ENCODE assay signal across 8 cellular contexts in genomic region chr5:134904621-134905245, GRCh38. TPM values are rescaled to one million over a fixed set of nuclear protein-coding genes. Genes with fewer than 3 reads are reported as not detected.
DNase-seq lines count a peak whose midpoint lies in the region; ATAC-seq and TF ChIP-seq lines count a peak whose summit lies in the region.

Gene PCBD2, plus strand, starts transcription at chr5:134905131. Its CDS starts 9 bp downstream, at chr5:134905140.

- BruUV-seq in mammary epithelial cell (replicated peaks; lab: Mats Ljungman, UMichigan): no TSS peak

- CTCF ChIA-PET in mammary epithelial cell (lab: Charles Lee; ENCODE audit: low non-redundant PET): interaction anchor here (0.8 kb wide), 1 partner anchor 167 kb away, joined by 17 read pairs; the partner anchor contains the start of gene CAMLG

- H2AFZ ChIP-seq in mammary epithelial cell (ENCODE audit: low read depth, low read length): peak within 1 kb of the TSS; percentile 84

- in situ Hi-C loops in GM18951 (cut with MboI; ENCODE audit: low sequenced_read_pairs, unreplicated experiment): no loop called here
- in situ Hi-C loops in mammary epithelial cell (cut with MboI; ENCODE audit: low sequenced_read_pairs in 2 of 2): loop anchor here in 1 of 2 donors (25.0 kb wide), 1 partner anchor 283 kb away; no protein-coding TSS in a partner anchor

- peak within 1 kb of the TSS; percentile 83 for H3K4me3 ChIP-seq in AG10803 (ENCODE audit: low read length)
- peak within 1 kb of the TSS; percentile 78 for H3K4me3 ChIP-seq in WI38 (ENCODE audit: low read depth, low read length)
- peak within 1 kb of the TSS; percentile 60 to 90 (median 80) for H3K4me3 ChIP-seq in mammary epithelial cell (replicated peaks in 1 of 3; ENCODE audit: insufficient read depth in 1 of 3, low read depth in 2 of 3, low read length in 3 of 3)
- peak within 1 kb of the TSS; percentile 74 to 99 (median 94) for H3K4me3 ChIP-seq in spleen

- peak; percentile 78 for ATAC-seq in HG03175 (IDR thresholded peaks at IDR 0.05; ENCODE audit: unreplicated experiment)

- no peaks in the 10 kb centered on the region for H4K20me1 ChIP-seq in mammary epithelial cell (ENCODE audit: insufficient read depth, low read length)

- TF ChIP-seq POLR2A in GM18951 (IDR thresholded peaks at IDR 0.05; ENCODE audit: extremely low read depth, insufficient read depth, insufficient read length) (peak; percentile 66), spleen (IDR thresholded peaks at IDR 0.05) (peak in 1 of 3 donors; percentile 32)

- dilution Hi-C loops in mammary epithelial cell (cut with HindIII; ENCODE audit: low sequenced_read_pairs): no loop called here

- H3K9me3 ChIP-seq in mammary epithelial cell (replicated peaks; ENCODE audit: insufficient read depth, low read length): no peaks in the 10 kb centered on the region
- H3K9me3 ChIP-seq in spleen: no peaks in the 10 kb centered on the region

- H3K27me3 ChIP-seq in mammary epithelial cell (ENCODE audit: insufficient read depth, low read length) (no peaks in the 10 kb centered on the region), spleen (replicated peaks in 1 of 7) (no peaks in the 10 kb centered on the region)

- intact Hi-C loops in mammary epithelial cell (cut with micrococcal nuclease) (loop anchor here (1.0 to 10.0 kb wide), 9 partner anchors 29 to 610 kb away; partner anchors contain the start of genes C5orf24, CAMLG and SEC24A), spleen (cut with DNase I; ENCODE audit: low total_unique reads) (no loop called here)

- H3K27ac ChIP-seq in mammary epithelial cell (ENCODE audit: insufficient read depth, low read depth, low read length): peak within 1 kb of the TSS; percentile 80
- H3K27ac ChIP-seq in spleen: peak within 1 kb of the TSS; percentile 94 to 100 (median 99)

- H3K79me2 ChIP-seq in mammary epithelial cell (ENCODE audit: insufficient read depth, low read length): peaks cover 9% of the 10 kb centered on the region

- H3K36me3 ChIP-seq in mammary epithelial cell (ENCODE audit: insufficient read depth, low read length) (no peaks in the 10 kb centered on the region), spleen (peaks cover 0 to 25% (median 9%) of the 10 kb centered on the region in 6 donors)

- WGBS in mammary epithelial cell (ENCODE audit: low coverage, missing lambda C conversion rate): 0% methylated on average over 4 of the region's 83 CpGs
- WGBS in spleen, 5 donors: 0 to 1% (median 0%) methylated on average over 13 to 83 of the region's 83 CpGs

- TF ChIP-seq CTCF in AG10803 (conservative IDR thresholded peaks at IDR 0.05; ENCODE audit: low read length) (peak; percentile 58), WI38 (IDR thresholded peaks at IDR 0.05; ENCODE audit: low read depth, low read length) (peak; percentile 89), mammary epithelial cell (conservative IDR thresholded peaks at IDR 0.05 in 1 of 2, IDR thresholded peaks at IDR 0.05 in 1 of 2; ENCODE audit: extremely low read depth in 1 of 2, insufficient read depth in 1 of 2, low read depth in 1 of 2, low read length in 2 of 2) (peak; percentile 74 to 95), spleen (IDR thresholded peaks at IDR 0.05 in 8 of 11, conservative IDR thresholded peaks at IDR 0.05 in 3 of 11) (peak; percentile 71 to 99 (median 97))

- H3K9ac ChIP-seq in mammary epithelial cell (ENCODE audit: insufficient read depth, low read length): peak within 1 kb of the TSS; percentile 89

- peak within 1 kb of the TSS; percentile 73 for H3K4me2 ChIP-seq in mammary epithelial cell (ENCODE audit: insufficient read depth, low read depth, low read length)

- H3K4me1 ChIP-seq in mammary epithelial cell (ENCODE audit: insufficient read depth, low read length) (no peaks in the 10 kb centered on the region), spleen (peaks cover 0 to 43% (median 27%) of the 10 kb centered on the region in 6 donors)

- DNase-seq in AG10803 (ENCODE audit: low read depth): peak; percentile 88
- DNase-seq in NCI-H2227 treated with DMSO at 0.1 percent for 48 hours (lab: John Stamatoyannopoulos, UW): peak; percentile 75
- DNase-seq in mammary epithelial cell: peak; percentile 89
- peak; percentile 79 for DNase-seq in inferior parietal cortex (ENCODE audit: extremely low spot score)
- peak; percentile 100 for DNase-seq in spleen

RNA-seq across cellular contexts. Expression of gene PCBD2, which starts in this region (rescaled TPM):
- total RNA-seq in mammary epithelial cell (1 to 10 TPM; 4.5 to 8.3 TPM), spleen (10 to 100 TPM in 5 of 7 donors, 1 to 10 TPM in 2; 8.1 to 15.8 (median 10.2) TPM)
- polyA plus RNA-seq in mammary epithelial cell (3.0 TPM), spleen (1 to 10 TPM; 2.8 to 5.9 (median 4.3) TPM)
- polyA minus RNA-seq in mammary epithelial cell: not detected

Comparison
In these comparisons a context has a peak if more than half of its experiments do, and no peak if none do; other contexts are left out.
1. Peak in every context shown above with its lines: DNase-seq, ATAC-seq, H3K4me3 ChIP-seq and H3K27ac ChIP-seq.